8 cellular contexts compared by ENCODE assay signal in the genomic region with DNA sequence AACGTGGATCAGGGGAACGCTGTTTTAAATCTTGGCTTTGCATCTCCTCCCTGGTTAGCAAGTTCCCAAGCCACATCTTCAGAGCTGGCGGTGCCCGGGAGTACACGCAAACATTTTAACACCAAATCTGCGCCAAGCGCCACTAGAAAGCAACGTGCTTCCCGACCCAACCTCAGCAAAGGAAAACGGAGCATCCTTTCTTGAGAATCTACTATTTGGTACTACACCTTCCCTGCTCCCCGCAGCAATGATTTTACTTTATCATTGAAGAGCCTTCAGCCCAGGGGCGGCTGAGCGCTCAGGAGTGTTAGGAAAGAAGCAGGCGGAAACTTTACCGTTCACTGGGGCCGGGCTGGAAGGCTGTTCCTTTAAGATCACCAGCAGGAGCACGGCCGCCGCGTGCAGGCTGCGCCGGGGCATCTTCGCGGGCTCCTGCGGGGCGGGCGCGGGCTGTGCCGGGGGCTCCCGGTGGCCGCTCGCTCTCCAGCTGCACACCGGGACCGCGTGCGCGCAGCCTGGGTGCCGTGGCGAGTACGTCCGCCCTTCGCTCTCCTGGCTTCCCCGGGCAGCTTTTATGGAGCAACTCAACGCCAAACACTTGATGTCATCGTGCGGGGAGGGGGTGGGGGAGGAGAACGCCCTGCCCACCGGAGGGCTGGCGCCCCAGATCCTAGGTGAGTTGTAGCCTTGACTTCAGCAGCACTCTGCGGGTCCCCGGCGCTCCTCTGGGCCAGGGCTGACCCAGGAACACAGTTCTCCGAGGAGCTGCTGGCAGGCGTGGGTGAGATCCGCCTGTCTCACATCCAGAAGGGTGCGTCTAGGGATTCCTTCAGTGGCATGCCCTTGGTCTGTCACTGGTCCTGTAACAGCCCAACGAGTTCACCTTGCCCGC. TPM values are rescaled to one million over a fixed set of nuclear protein-coding genes. Genes with fewer than 3 reads are reported as not detected.
A peak's percentile ranks its signal among the peaks of the same experiment; 100 is the strongest.
DNase-seq lines count a peak whose midpoint lies in the region; ATAC-seq and TF ChIP-seq lines count a peak whose summit lies in the region.

Gene CA12 (minus strand): TSS at position 546 of the 892 bp plus-strand sequence. CDS start 126 bp downstream, at position 420.

- peaks cover 27% of the 10 kb centered on the region for H3K4me1 Mint-ChIP-seq in type B pancreatic cell (ENCODE audit: unreplicated experiment)

- H3K18ac ChIP-seq in mesenchymal stem cell (ENCODE audit: low read depth in 1 of 2, low read length in 2 of 2), result peak within 1 kb of the TSS; percentile 37 to 58

- peak within 1 kb of the TSS; percentile 29 for H2BK15ac ChIP-seq in mesenchymal stem cell (ENCODE audit: low read depth, poor library complexity, severe bottlenecking)

- WGBS in mesenchymal stem cell, result 2% methylated on average over 49 of the region's 58 CpGs

- peak within 1 kb of the TSS; percentile 57 for H4K91ac ChIP-seq in mesenchymal stem cell (ENCODE audit: low read length)

- H3K9me3 Mint-ChIP-seq in type B pancreatic cell, result no peaks in the 10 kb centered on the region

- H3K27me3 ChIP-seq in effector memory CD4-positive, alpha-beta T cell (replicated peaks; ENCODE audit: control insufficient read depth, insufficient read depth, low read length, poor library complexity, severe bottlenecking), result peaks cover 21% of the 10 kb centered on the region
- H3K27me3 ChIP-seq in mesenchymal stem cell (ENCODE audit: control insufficient read depth in 1 of 2, insufficient read depth in 1 of 2, low read length in 2 of 2), result no peaks in the 10 kb centered on the region

- no peak within 1 kb of the TSS for H4K8ac ChIP-seq in mesenchymal stem cell (ENCODE audit: low read length)

- peak within 1 kb of the TSS; percentile 30 for H2AFZ ChIP-seq in mesenchymal stem cell (ENCODE audit: low read depth, low read length)

- H3K36me3 ChIP-seq in effector memory CD4-positive, alpha-beta T cell (ENCODE audit: control insufficient read depth, insufficient read depth, low read length), result no peaks in the 10 kb centered on the region
- peaks cover 0 to 10% of the 10 kb centered on the region in 2 experiments for H3K36me3 ChIP-seq in mesenchymal stem cell (ENCODE audit: control insufficient read depth in 1 of 2, insufficient read depth in 2 of 2, low read depth in 1 of 2, low read length in 2 of 2)

- H3K79me1 ChIP-seq in mesenchymal stem cell (replicated peaks; ENCODE audit: low read length, poor library complexity, severe bottlenecking), result peaks cover 5% of the 10 kb centered on the region

- H3K14ac ChIP-seq in mesenchymal stem cell (ENCODE audit: low read length in 2 of 2), result no peak within 1 kb of the TSS

- DNase-seq in DMS53 (lab: John Stamatoyannopoulos, UW), result peak; percentile 70
- DNase-seq in DMS53 treated with DMSO at 0.1 percent for 48 hours (lab: John Stamatoyannopoulos, UW; ENCODE audit: unreplicated experiment), result no peak
- peak; percentile 53 for DNase-seq in RPMI7951 (ENCODE audit: low read depth)
- no peak for DNase-seq in effector memory CD4-positive, alpha-beta T cell
- peak; percentile 47 for DNase-seq in mesenchymal stem cell
- DNase-seq in type B pancreatic cell (ENCODE audit: extremely low spot score, unreplicated experiment), result no peak
- no peak for DNase-seq in HUDEP-2 (lab: John Stamatoyannopoulos, UW; ENCODE audit: unreplicated experiment in 76 of 76)

- H2BK5ac ChIP-seq in mesenchymal stem cell (ENCODE audit: low read depth, low read length, poor library complexity, severe bottlenecking), result no peak within 1 kb of the TSS

- no peak within 1 kb of the TSS for H3K4ac ChIP-seq in mesenchymal stem cell (ENCODE audit: low read depth in 1 of 2, low read length in 2 of 2)

- H2BK120ac ChIP-seq in mesenchymal stem cell (ENCODE audit: low read depth, low read length), result peak within 1 kb of the TSS; percentile 54

- H3K27me3 Mint-ChIP-seq in type B pancreatic cell, result peaks cover 69% of the 10 kb centered on the region

- no peak for ATAC-seq in GM21619 (IDR thresholded peaks at IDR 0.05; ENCODE audit: unreplicated experiment)

- H3K23ac ChIP-seq in mesenchymal stem cell (ENCODE audit: low read length in 2 of 2), result peak within 1 kb of the TSS in 1 of 2 experiments; percentile 60

- no peak within 1 kb of the TSS for H2AK5ac ChIP-seq in mesenchymal stem cell (ENCODE audit: low read length, severe bottlenecking)

- peaks cover 7% of the 10 kb centered on the region for H3K4me1 ChIP-seq in effector memory CD4-positive, alpha-beta T cell (ENCODE audit: control insufficient read depth, insufficient read depth, low read length, poor library complexity, severe bottlenecking)
- H3K4me1 ChIP-seq in mesenchymal stem cell (ENCODE audit: control insufficient read depth, insufficient read depth, low read depth, low read length), result peaks cover 28% of the 10 kb centered on the region

- peak within 1 kb of the TSS in 1 of 2 experiments; percentile 57 for H2BK12ac ChIP-seq in mesenchymal stem cell (ENCODE audit: low read length in 2 of 2)

- H3K27ac ChIP-seq in effector memory CD4-positive, alpha-beta T cell (ENCODE audit: insufficient read depth, low read length, poor library complexity, severe bottlenecking), result no peak within 1 kb of the TSS
- no peak within 1 kb of the TSS for H3K27ac ChIP-seq in mesenchymal stem cell (ENCODE audit: low read length, poor library complexity, severe bottlenecking)

- H3K27ac Mint-ChIP-seq in type B pancreatic cell, result no peak within 1 kb of the TSS

- peak within 1 kb of the TSS; percentile 97 for H3K4me2 ChIP-seq in mesenchymal stem cell (ENCODE audit: low read length, poor library complexity, severe bottlenecking)

- peak; percentile 28 for TF ChIP-seq CTCF in type B pancreatic cell (conservative IDR thresholded peaks at IDR 0.05)

- H3K9ac ChIP-seq in mesenchymal stem cell (ENCODE audit: low read length), result peak within 1 kb of the TSS; percentile 93

- peak within 1 kb of the TSS; percentile 37 for H3K4me3 ChIP-seq in effector memory CD4-positive, alpha-beta T cell (ENCODE audit: insufficient read depth, low read depth, low read length, poor library complexity, severe bottlenecking)
- peak within 1 kb of the TSS; percentile 61 to 89 for H3K4me3 ChIP-seq in mesenchymal stem cell (ENCODE audit: insufficient read depth in 1 of 2, low read depth in 1 of 2, low read length in 2 of 2)

- no peaks in the 10 kb centered on the region for H3K36me3 Mint-ChIP-seq in type B pancreatic cell

- peak within 1 kb of the TSS; percentile 87 for H3K4me3 Mint-ChIP-seq in type B pancreatic cell

- no peaks in the 10 kb centered on the region for H3K9me3 ChIP-seq in effector memory CD4-positive, alpha-beta T cell (ENCODE audit: control insufficient read depth, low read length)
- H3K9me3 ChIP-seq in mesenchymal stem cell (ENCODE audit: control insufficient read depth, low read length), result no peaks in the 10 kb centered on the region

RNA-seq across cellular contexts. Expression of gene CA12, which starts in this region (rescaled TPM):
- 23.3 and 30.2 TPM in 2 replicates for total RNA-seq in RPMI7951 (2014; rRNA removed; shearing (Covaris generic))
- 4.9 TPM for polyA plus RNA-seq in mesenchymal stem cell (2013, experiment 1 of 2)
- 4.9 TPM for polyA plus RNA-seq in mesenchymal stem cell (2013, experiment 2 of 2)
- 4.7 and 5.5 TPM in 2 replicates for total RNA-seq in type B pancreatic cell (ENCODE audit: low replicate concordance)

Comparison
In these comparisons a context has a peak if more than half of its experiments do, and no peak if none do; other contexts are left out.
1. DNase-seq: peak in DMS53 (single experiment), RPMI7951 (single experiment) and mesenchymal stem cell (single experiment); none in DMS53 treated with DMSO at 0.1 percent for 48 hours (single experiment), effector memory CD4-positive, alpha-beta T cell (0 of 3), type B pancreatic cell (single experiment) and HUDEP-2 (0 of 76).